12 cellular contexts compared by ENCODE assay signal in genomic region chr2:8644605-8645175, GRCh38. TPM values are rescaled to one million over a fixed set of nuclear protein-coding genes. Genes with fewer than 3 reads are reported as not detected.
DNase-seq lines count a peak whose midpoint lies in the region; ATAC-seq and TF ChIP-seq lines count a peak whose summit lies in the region.
"Had no signal": no experiment of that assay in that cellular context is flagged by ENCODE, and none has a peak within 500 bp of the region (broad histone marks: within the 10 kb centered on the region; RNA-seq: fewer than 3 reads in every experiment).

No MANE protein-coding gene starts in this region.

- no peaks in the 10 kb centered on the region for H4K20me1 ChIP-seq in HCT116 (ENCODE audit: insufficient read depth)
- no peaks in the 10 kb centered on the region for H4K20me1 ChIP-seq in PC-3 (ENCODE audit: low read length)

- peaks cover 2 to 16% of the 10 kb centered on the region in 2 experiments; a peak in 3 of 4 replicates for H3K4me1 ChIP-seq in HCT116 (ENCODE audit: control insufficient read depth in 1 of 2, insufficient read depth in 2 of 2, low read length in 2 of 2)
- H3K4me1 ChIP-seq in PC-3 (ENCODE audit: insufficient read depth, low read length) = no peaks in the 10 kb centered on the region
- peaks cover 0 to 9% (median 0%) of the 10 kb centered on the region in 12 donors for H3K4me1 ChIP-seq in heart left ventricle

- CTCF ChIA-PET in HCT116 (lab: Charles Lee) (interaction anchor here (1.4 kb wide), 1 partner anchor 117 kb away, joined by 3 read pairs; no protein-coding TSS in a partner anchor), PC-3 (lab: Charles Lee) (interaction anchor here (0.6 kb wide), 1 partner anchor 32 kb away, joined by 3 read pairs; no protein-coding TSS in a partner anchor)

- H3K27ac ChIP-seq in HCT116 (ENCODE audit: low read depth, low read length) (no peak overlapping the region; the same call in 1 of the 2 replicates), PC-3 (ENCODE audit: low read length) (no peak overlapping the region), heart left ventricle (no peak overlapping the region)
- H3K27ac ChIP-seq: VCaP had no signal

- TF ChIP-seq CTCF in HCT116 (IDR thresholded peaks at IDR 0.05 in 2 of 3, conservative IDR thresholded peaks at IDR 0.05 in 1 of 3; ENCODE audit: borderline replicate concordance in 1 of 3, insufficient read depth in 1 of 3, low read depth in 2 of 3, low read length in 2 of 3) = peak; percentile 54 to 76 (median 60); a peak in 5 of 6 replicates
- TF ChIP-seq CTCF in PC-3 (conservative IDR thresholded peaks at IDR 0.05; ENCODE audit: low read depth, low read length) = 0 out of 2 replicates have a peak, but pooled peaks have one; percentile 27
- TF ChIP-seq CTCF in heart left ventricle (IDR thresholded peaks at IDR 0.05) = peak in 10 of 12 donors; percentile 9 to 65 (median 39)
- TF ChIP-seq CTCF in retinal pigment epithelial cell (conservative IDR thresholded peaks at IDR 0.05; ENCODE audit: low read depth, low read length) = peak; percentile 26
- TF ChIP-seq CTCF in GM20000 (IDR thresholded peaks at IDR 0.05; ENCODE audit: extremely low read depth, missing control alignments) = no peak

- RAD21 ChIA-PET in HCT116 (lab: Charles Lee; ENCODE audit: low non-redundant PET in 1 of 2, low total read pairs in 2 of 2, uncharacterized antibody in 2 of 2, unreplicated experiment in 2 of 2) = no interaction called here

- H3K9ac ChIP-seq in HCT116 (ENCODE audit: low read length) = no peak overlapping the region
- H3K9ac ChIP-seq in PC-3 (ENCODE audit: low read length) = no peak overlapping the region

- POLR2A ChIA-PET in HCT116 (lab: Charles Lee) (interaction anchor here (2.6 kb wide), 1 partner anchor 37 kb away, joined by 10 read pairs; the partner anchor contains the start of gene ID2), PC-3 (lab: Charles Lee; ENCODE audit: unreplicated experiment) (no interaction called here)

- DNase-seq in HCT116 (ENCODE audit: low read depth, low spot score) (no peak), PC-3 (no peak), heart left ventricle (no peak), retinal pigment epithelial cell (ENCODE audit: low read depth) (no peak), GM20000 (ENCODE audit: low spot score) (no peak), mucosa of gallbladder (ENCODE audit: low spot score) (no peak), iPS-NIHi11 (ENCODE audit: low spot score) (no peak)
- DNase-seq: DMS 273 treated with DMSO at 0.1 percent for 48 hours, glutamatergic neuron, OCI-M1 had no signal

- ATAC-seq in HCT116 (peak; percentile 90), PC-3 (no peak), heart left ventricle (peak in 3 of 4 donors; percentile 38 to 66 (median 65)), HG02623 (IDR thresholded peaks at IDR 0.05; ENCODE audit: unreplicated experiment) (no peak)

- H2AFZ ChIP-seq in HCT116 (ENCODE audit: low read depth, low read length, poor library complexity, severe bottlenecking) = no peak overlapping the region
- H2AFZ ChIP-seq in PC-3 (ENCODE audit: low read length) = no peak overlapping the region

- intact Hi-C loops in HCT116 (cut with micrococcal nuclease) (no loop called here), PC-3 (cut with micrococcal nuclease) (no loop called here), heart left ventricle (cut with DNase I) (no loop called here)

- peak overlapping the region; percentile 12; the same call in 1 of the 2 replicates for H3K4me2 ChIP-seq in HCT116 (ENCODE audit: low read length)
- H3K4me2 ChIP-seq in PC-3 (ENCODE audit: low read length) = no peak overlapping the region

- TF ChIP-seq RAD21 in HCT116 (IDR thresholded peaks at IDR 0.05; ENCODE audit: low read depth) = peak; percentile 66

- H3K79me2 ChIP-seq in HCT116 (ENCODE audit: insufficient read depth, low read length) (no peaks in the 10 kb centered on the region), PC-3 (ENCODE audit: low read length) (no peaks in the 10 kb centered on the region)

- TF ChIP-seq POLR2A in HCT116 (IDR thresholded peaks at IDR 0.05; ENCODE audit: borderline replicate concordance, extremely low read depth, insufficient read depth, insufficient read length) (no peak), heart left ventricle (IDR thresholded peaks at IDR 0.05) (no peak)

- H3K9me3 ChIP-seq in HCT116 (ENCODE audit: control insufficient read depth in 1 of 2, insufficient read depth in 1 of 2, low read depth in 1 of 2, low read length in 2 of 2) (no peaks in the 10 kb centered on the region), PC-3 (ENCODE audit: low read length) (no peaks in the 10 kb centered on the region), heart left ventricle (no peaks in the 10 kb centered on the region)

- 73 to 90% (median 81%) methylated on average over 14 to 19 of the region's 19 CpGs for WGBS in heart left ventricle, 4 donors

- H3K9me2 ChIP-seq in HCT116 (ENCODE audit: insufficient read depth) = no peaks in the 10 kb centered on the region
- no peaks in the 10 kb centered on the region for H3K9me2 ChIP-seq in PC-3 (replicated peaks; ENCODE audit: low read length)

- BruUV-seq in HCT116 (replicated peaks; lab: Mats Ljungman, UMichigan) = no TSS peak
- BruUV-seq in PC-3 (replicated peaks; lab: Mats Ljungman, UMichigan) = no TSS peak

- no peaks in the 10 kb centered on the region for H3K36me3 ChIP-seq in HCT116 (ENCODE audit: control insufficient read depth in 1 of 2, insufficient read depth in 2 of 2, low read length in 2 of 2)
- H3K36me3 ChIP-seq in PC-3 (ENCODE audit: low read depth, low read length) = no peaks in the 10 kb centered on the region
- H3K36me3 ChIP-seq in heart left ventricle = no peaks in the 10 kb centered on the region

- H3K27me3 ChIP-seq in HCT116 (ENCODE audit: insufficient read depth, low read length) = no peaks in the 10 kb centered on the region
- no peaks in the 10 kb centered on the region for H3K27me3 ChIP-seq in PC-3 (ENCODE audit: low read length)
- no peaks in the 10 kb centered on the region for H3K27me3 ChIP-seq in heart left ventricle

- no peaks in the 10 kb centered on the region for H3F3A ChIP-seq in PC-3 (ENCODE audit: low read length, unreplicated experiment)

- no peak overlapping the region for H3K4me3 ChIP-seq in HCT116 (replicated peaks in 1 of 2; ENCODE audit: low read depth in 1 of 2, low read length in 2 of 2)
- no peak overlapping the region for H3K4me3 ChIP-seq in PC-3 (ENCODE audit: low read length)
- no peak overlapping the region for H3K4me3 ChIP-seq in heart left ventricle
- H3K4me3 ChIP-seq in retinal pigment epithelial cell (ENCODE audit: low read length) = no peak overlapping the region

TF ChIP-seq in HCT116, 20 proteins besides CTCF, POLR2A, EP300 and RAD21:
- TF ChIP-seq YY1 (IDR thresholded peaks at IDR 0.05; ENCODE audit: extremely low read depth, insufficient replicate concordance, low read depth, low read length) = no peak
- no peak for TF ChIP-seq TCF7L2 (IDR thresholded peaks at IDR 0.05; ENCODE audit: borderline replicate concordance, extremely low read depth, insufficient read depth, insufficient read length)
TF ChIP-seq in HCT116: peak in this region for 0.

RNA-seq across cellular contexts. Expression of gene ID2, which starts 37.2 kb away (rescaled TPM):
- total RNA-seq in HCT116 (2021; ENCODE audit: unreplicated experiment) = 112 TPM
- 197 and 259 TPM in 2 replicates for polyA plus RNA-seq in HCT116 (2012)
- total RNA-seq in PC-3 (2014; rRNA removed) = 92.1 and 93.3 TPM in 2 replicates
- 100 to 1,000 TPM in 1 of 9 donors, 10 to 100 TPM in 8; 17.3 to 121 (median 25.5) TPM for total RNA-seq in heart left ventricle
- 10 to 100 TPM; 44.9 to 92.0 TPM for polyA plus RNA-seq in heart left ventricle
- 208 TPM for total RNA-seq in mucosa of gallbladder

Comparison
In these comparisons a context has a peak if more than half of its experiments do, and no peak if none do; other contexts are left out.
1. ATAC-seq: peak in HCT116 (single experiment) and heart left ventricle (3 of 4); none in PC-3 (single experiment) and HG02623 (single experiment).